19 cellular contexts compared by ENCODE assay signal in the genomic region with DNA sequence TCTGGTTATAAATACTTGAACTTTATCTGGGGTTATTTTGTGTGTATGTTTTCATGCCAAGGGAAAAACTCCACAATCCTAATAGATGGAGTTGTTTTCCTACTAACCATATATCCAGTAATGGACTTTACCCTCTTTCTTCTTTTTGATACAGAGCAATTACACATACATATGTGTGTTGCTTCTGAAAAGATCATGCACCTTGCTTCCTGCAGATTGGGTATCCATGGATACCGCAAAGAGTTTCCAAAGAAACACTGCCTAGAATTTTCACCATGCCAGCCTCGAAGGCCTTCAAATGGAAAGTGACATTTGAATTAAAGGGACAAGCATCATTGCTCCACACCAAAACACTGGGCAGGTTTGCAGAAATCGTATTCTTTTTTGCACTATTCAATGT. TPM values are rescaled to one million over a fixed set of nuclear protein-coding genes. Genes with fewer than 3 reads are reported as not detected.
DNase-seq lines count a peak whose midpoint lies in the region; ATAC-seq and TF ChIP-seq lines count a peak whose summit lies in the region.
"Had no signal": no experiment of that assay in that cellular context is flagged by ENCODE, and none has a peak within 500 bp of the region (broad histone marks: within the 10 kb centered on the region; RNA-seq: fewer than 3 reads in every experiment).

No MANE protein-coding gene starts in this region.

- H3K27ac ChIP-seq in PC-9 (peak overlapping the region; percentile 71), dorsolateral prefrontal cortex (no peak overlapping the region)
- H3K27ac ChIP-seq: 22Rv1 had no signal

- H4K20me1 ChIP-seq in PC-9 (ENCODE audit: insufficient read depth) = no peaks in the 10 kb centered on the region

- H3K9me3 ChIP-seq in PC-9 (ENCODE audit: insufficient read depth, low read depth) = no peaks in the 10 kb centered on the region
- no peaks in the 10 kb centered on the region for H3K9me3 ChIP-seq in mucosa of descending colon

- H3K9me2 ChIP-seq in PC-9 (ENCODE audit: insufficient read depth) = no peaks in the 10 kb centered on the region

- H3K4me1 ChIP-seq in PC-9 (replicated peaks; ENCODE audit: insufficient read depth) (peaks cover 20% of the 10 kb centered on the region), mucosa of descending colon (ENCODE audit: low read depth) (no peaks in the 10 kb centered on the region)

- POLR2A ChIA-PET in PC-9 (lab: Charles Lee; ENCODE audit: unreplicated experiment) = no interaction called here

- TF ChIP-seq CTCF in PC-9 (conservative IDR thresholded peaks at IDR 0.05) (no peak), mucosa of descending colon (IDR thresholded peaks at IDR 0.05) (no peak), dorsolateral prefrontal cortex (IDR thresholded peaks at IDR 0.05 in 54 of 56, conservative IDR thresholded peaks at IDR 0.05 in 2 of 56; ENCODE audit: low read depth in 1 of 56, partially characterized antibody in 56 of 56) (no peak)

- CTCF ChIA-PET in PC-9 (lab: Charles Lee) = no interaction called here

- H3K27me3 ChIP-seq in PC-9 (ENCODE audit: insufficient read depth, low read depth) (no peaks in the 10 kb centered on the region), dorsolateral prefrontal cortex (no peaks in the 10 kb centered on the region)

- H2AFZ ChIP-seq in PC-9 = no peak overlapping the region

- peak; percentile 82 for ATAC-seq in mucosa of descending colon
- ATAC-seq: GM12878, Panc1, Right ventricle myocardium inferior had no signal

- TSS peak; percentile 70 for BruUV-seq in PC-9 (replicated peaks; lab: Mats Ljungman, UMichigan)

- peaks cover 4% of the 10 kb centered on the region; the same call in 1 of the 2 replicates for H3K36me3 ChIP-seq in PC-9 (ENCODE audit: low read depth)
- H3K36me3 ChIP-seq in mucosa of descending colon (ENCODE audit: low read depth) = no peaks in the 10 kb centered on the region

- peaks cover 11% of the 10 kb centered on the region; the same call in 1 of the 2 replicates for H3F3A ChIP-seq in PC-9 (ENCODE audit: insufficient read depth, low read depth)

- intact Hi-C loops in PC-9 (cut with micrococcal nuclease; ENCODE audit: unreplicated experiment) (loop anchor here (1.0 to 2.0 kb wide), 3 partner anchors 82 to 151 kb away; no protein-coding TSS in a partner anchor), mucosa of descending colon (cut with DNase I, micrococcal nuclease) (no loop called here), dorsolateral prefrontal cortex (cut with DNase I) (no loop called here)

- no peak overlapping the region for H3K4me2 ChIP-seq in PC-9

- DNase-seq in DMS 273 (lab: John Stamatoyannopoulos, UW; ENCODE audit: unreplicated experiment) (peak; percentile 6), DMS 273 treated with DMSO at 0.1 percent for 48 hours (lab: John Stamatoyannopoulos, UW) (no peak), PC-9 (no peak), dermis microvascular lymphatic vessel endothelial cell (ENCODE audit: low read depth in 2 of 2) (peak; percentile 72 to 78), mucosa of descending colon (no peak), amygdala (lab: John Stamatoyannopoulos, UW) (no peak), dorsolateral prefrontal cortex (no peak), DMS153 (lab: John Stamatoyannopoulos, UW) (no peak)
- DNase-seq: CD4-positive, alpha-beta T cell; DND-41; GDM1; H9; IMR-90; NCI-H2029 treated with DMSO at 0.1 percent for 48 hours; NCI-H510A had no signal

- H3K79me2 ChIP-seq in PC-9 (ENCODE audit: low read depth) = 0 out of 2 replicates have a peak, but pooled peaks cover 3% of the 10 kb centered on the region

- no peak overlapping the region for H3K4me3 ChIP-seq in PC-9
- no peak overlapping the region for H3K4me3 ChIP-seq in mucosa of descending colon
- H3K4me3 ChIP-seq in dorsolateral prefrontal cortex = no peak overlapping the region
- H3K4me3 ChIP-seq: GM12878 had no signal

RNA-seq across cellular contexts. Expression of gene HDDC2, which starts 26.8 kb away (rescaled TPM):
- 50.1 and 55.2 TPM in 2 replicates for total RNA-seq in PC-9 (2021)
- 1.1 and 3.2 TPM in 2 replicates for total RNA-seq in dermis microvascular lymphatic vessel endothelial cell
- 10 to 100 TPM; 39.9 to 64.2 (median 56.7) TPM for total RNA-seq in mucosa of descending colon
- total RNA-seq in dorsolateral prefrontal cortex = 100 to 1,000 TPM in 31 of 120 experiments, 10 to 100 TPM in 89; 55.3 to 170 (median 91.5) TPM

Comparison
In these comparisons a context has a peak if more than half of its experiments do, and no peak if none do; other contexts are left out.
1. DNase-seq: peak in DMS 273 (single experiment) and dermis microvascular lymphatic vessel endothelial cell (2 of 2); none in DMS 273 treated with DMSO at 0.1 percent for 48 hours (single experiment), PC-9 (0 of 2), mucosa of descending colon (0 of 3), amygdala (0 of 56), dorsolateral prefrontal cortex (0 of 10) and DMS153 (single experiment).